38 cellular contexts compared by ENCODE assay signal in genomic region chr15:80219955-80220354, GRCh38. TPM values are rescaled to one million over a fixed set of nuclear protein-coding genes. Genes with fewer than 3 reads are reported as not detected.
"Had no signal": no experiment of that assay in that cellular context is flagged by ENCODE, and none has a peak within 500 bp of the region (broad histone marks: within the 10 kb centered on the region; RNA-seq: fewer than 3 reads in every experiment).

No MANE protein-coding gene starts in this region.

- DNase-seq: Karpas-422, Kasumi-1, MG63, MM.1S, MV-4-11, NCI-H1048, NCI-H1092, NCI-H1092 treated with DMSO at 0.1 percent for 48 hours, NCI-H1105, NCI-H1105 treated with DMSO at 0.1 percent for 48 hours, NCI-H1417, NCI-H1417 treated with DMSO at 0.1 percent for 48 hours, NCI-H1436, NCI-H1436 treated with DMSO at 0.1 percent for 48 hours, NCI-H146, NCI-H1694, NCI-H1694 treated with DMSO at 0.1 percent for 48 hours, NCI-H187, NCI-H187 treated with DMSO at 0.1 percent for 48 hours, NCI-H1930, NCI-H2029, NCI-H2029 treated with DMSO at 0.1 percent for 48 hours, NCI-H2081, NCI-H2081 treated with DMSO at 0.1 percent for 48 hours, NCI-H2107, NCI-H2171, NCI-H2171 treated with DMSO at 0.1 percent for 48 hours, NCI-H2227 treated with DMSO at 0.1 percent for 48 hours, NCI-H345, NCI-H446, NCI-H446 treated with DMSO at 0.1 percent for 48 hours, NCI-H510A, NCI-H510A treated with DMSO at 0.1 percent for 48 hours, NCI-H524 had no signal

- H3K4me3 ChIP-seq: MG63 had no signal

- H3K9me3 ChIP-seq: MG63 had no signal

- H3K27me3 ChIP-seq: MG63 had no signal

- H3K36me3 ChIP-seq: MG63 had no signal

RNA-seq across cellular contexts. Expression of gene CTXND1, which starts 32.1 kb away (rescaled TPM):
- total RNA-seq: LHCN-M2, M059J, MCF 10A, NCI-H460 had no signal
